ENCODE assay signal across 8 cellular contexts in the genomic region with DNA sequence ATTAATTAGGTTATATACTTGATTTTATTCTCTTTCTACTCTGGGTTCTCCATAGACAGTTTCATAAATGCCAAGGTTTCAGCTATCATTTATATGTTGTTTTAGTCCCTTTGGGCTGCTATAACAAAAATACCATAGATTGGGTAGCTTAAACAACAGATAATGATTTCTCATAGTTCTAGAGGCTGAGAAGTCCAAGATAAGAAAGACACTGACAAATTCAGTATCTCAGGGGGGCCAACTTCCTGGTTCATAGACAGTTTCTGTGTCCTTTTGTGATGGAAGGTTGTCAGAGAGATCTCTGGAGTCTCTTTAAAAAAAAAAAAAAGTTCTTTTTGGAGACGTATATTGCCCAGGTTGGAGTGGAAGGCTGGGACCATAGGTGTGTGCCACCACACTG.
"Had no signal": no experiment of that assay in that cellular context is flagged by ENCODE, and none has a peak within 500 bp of the region (broad histone marks: within the 10 kb centered on the region; RNA-seq: fewer than 3 reads in every experiment).

No MANE protein-coding gene starts in this region.

- H3K4me3 ChIP-seq: GM23338 had no signal

- H3K4me2 ChIP-seq: GM23338 had no signal

- FAIRE-seq: H1, HepG2 had no signal

- ATAC-seq: GM23338, HCT116, HepG2 had no signal

- DNase-seq: H9, HFFc6, KG1 had no signal

- H3K27ac ChIP-seq: HL-60 had no signal

- H2AFZ ChIP-seq: GM23338 had no signal
